22 cellular contexts compared by ENCODE assay signal in genomic region chr17:80807882-80808281, GRCh38.
DNase-seq lines count a peak whose midpoint lies in the region; TF ChIP-seq lines count a peak whose summit lies in the region.
"Had no signal": no experiment of that assay in that cellular context is flagged by ENCODE, and none has a peak within 500 bp of the region (broad histone marks: within the 10 kb centered on the region; RNA-seq: fewer than 3 reads in every experiment).

No MANE protein-coding gene starts in this region.

- no peak overlapping the region for H3K56ac ChIP-seq in H9 (ENCODE audit: insufficient read length, low read depth, low read length)

- H3K23me2 ChIP-seq in H9 (ENCODE audit: insufficient read length, low read depth, low read length, poor library complexity, severe bottlenecking), result no peaks in the 10 kb centered on the region

- no peak overlapping the region for H3K14ac ChIP-seq in H9 (ENCODE audit: insufficient read depth, low read length)

- H2AFZ ChIP-seq in H9 (ENCODE audit: low read length), result no peak overlapping the region

- no peak overlapping the region for H2BK5ac ChIP-seq in H9 (ENCODE audit: insufficient read length, low read length)

- DNase-seq in activated CD8-positive, alpha-beta memory T cell treated with anti-CD3 and anti-CD28 coated beads, Interleukin-2, amount 50 U/mL, for 48 hours, result peak; percentile 2
- DNase-seq in activated CD8-positive, alpha-beta memory T cell treated with anti-CD3 and anti-CD28 coated beads for 24 hours, result no peak
- DNase-seq in H9, result peak; percentile 5
- peak; percentile 52 for DNase-seq in coronary artery (ENCODE audit: low spot score)
- no peak for DNase-seq in substantia nigra (lab: John Stamatoyannopoulos, UW)
- no peak for DNase-seq in ureter (ENCODE audit: low spot score)
- DNase-seq: 8988T; ACHN; AML-193; BE2C; CD4-positive, alpha-beta T cell; CD8-positive, alpha-beta memory T cell; DMS 273 treated with DMSO at 0.1 percent for 48 hours; DMS79; EL; GDM1; GOT3; HCEC 1CT had no signal

- no peak overlapping the region for H3K27ac Mint-ChIP-seq in H9
- H3K27ac Mint-ChIP-seq: CD14-positive monocyte; CD4-positive, alpha-beta T cell had no signal

- H3K9me3 Mint-ChIP-seq in H9, result peaks cover 15 to 17% of the 10 kb centered on the region in 2 experiments

- H2BK15ac ChIP-seq in H9 (ENCODE audit: low read depth, low read length), result no peak overlapping the region

- TF ChIP-seq CTCF in H9 (conservative IDR thresholded peaks at IDR 0.05) (no peak), coronary artery (IDR thresholded peaks at IDR 0.05) (no peak)

- H4K8ac ChIP-seq in H9 (replicated peaks; ENCODE audit: insufficient read length, low read depth, low read length), result no peak overlapping the region

- H2BK12ac ChIP-seq in H9 (ENCODE audit: insufficient read length, low read depth, low read length), result no peak overlapping the region

- no peak overlapping the region for H3K4ac ChIP-seq in H9 (ENCODE audit: low read depth, low read length)

- H4K5ac ChIP-seq in H9 (ENCODE audit: insufficient read length, low read depth, low read length), result no peak overlapping the region

- no peak overlapping the region for H2AK5ac ChIP-seq in H9 (ENCODE audit: insufficient read length, low read length)

- H3K23ac ChIP-seq in H9 (ENCODE audit: insufficient read length, low read depth, low read length), result no peak overlapping the region

- H3K9ac ChIP-seq in H9 (ENCODE audit: extremely low read depth, insufficient read length, low read length), result no peak overlapping the region
- H3K9ac ChIP-seq: BLaER1 treated with 17β-estradiol and CSF1 and Interleukin-3, amounts not matched to agents 10 nM and 100 nM had no signal

- no peak overlapping the region for H3T11ph ChIP-seq in H9 (ENCODE audit: low read length)

- H3K27ac ChIP-seq in H9 (ENCODE audit: insufficient read length, low read depth, low read length) (no peak overlapping the region), coronary artery (no peak overlapping the region), substantia nigra (ENCODE audit: low read depth, low read length, poor library complexity, severe bottlenecking) (no peak overlapping the region)
- H3K27ac ChIP-seq: A549; BLaER1 treated with 17β-estradiol and CSF1 and Interleukin-3, amounts not matched to agents 10 nM and 100 nM had no signal

- H3K4me3 Mint-ChIP-seq in H9, result no peak overlapping the region
- H3K4me3 Mint-ChIP-seq: CD14-positive monocyte; CD4-positive, alpha-beta T cell; CD8-positive, alpha-beta memory T cell had no signal

- no peak overlapping the region for H2BK120ac ChIP-seq in H9 (ENCODE audit: low read depth, low read length, poor library complexity, severe bottlenecking)

- H3K79me1 ChIP-seq in H9 (ENCODE audit: insufficient read depth, low read depth, low read length, poor library complexity, severe bottlenecking), result no peaks in the 10 kb centered on the region

- H3K9me3 ChIP-seq in H9 (ENCODE audit: control insufficient read depth, low read depth, low read length), result no peaks in the 10 kb centered on the region
- H3K9me3 ChIP-seq: BE2C had no signal

- H3K27me3 Mint-ChIP-seq in H9 (ENCODE audit: low read depth), result no peaks in the 10 kb centered on the region
- H3K27me3 Mint-ChIP-seq: CD4-positive, alpha-beta T cell had no signal

- no peaks in the 10 kb centered on the region for H3K27me3 ChIP-seq in H9 (ENCODE audit: insufficient read depth, low read length)
- H3K27me3 ChIP-seq: BE2C had no signal

- no peak overlapping the region for H3K18ac ChIP-seq in H9 (ENCODE audit: insufficient read length, low read depth, low read length)

- WGBS in H9 (ENCODE audit: extremely low coverage, insufficient read length, low lambda C conversion rate), result no CpG with 5 or more reads among the region's 1 CpG

- H3K4me1 ChIP-seq in H9 (ENCODE audit: insufficient read depth, low read length), result no peaks in the 10 kb centered on the region
- H3K4me1 ChIP-seq: A549, BE2C had no signal

- H2BK20ac ChIP-seq in H9 (ENCODE audit: low read depth, low read length, poor library complexity, severe bottlenecking), result no peak overlapping the region

- H3K4me1 Mint-ChIP-seq in H9, result peaks cover 20 to 23% of the 10 kb centered on the region in 2 experiments

- no peaks in the 10 kb centered on the region for H4K20me1 ChIP-seq in H9 (ENCODE audit: control insufficient read depth, insufficient read depth, insufficient read length)

- H3K79me2 ChIP-seq in H9 (ENCODE audit: insufficient read depth, low read length), result no peaks in the 10 kb centered on the region

- H3K36me3 Mint-ChIP-seq in H9 (ENCODE audit: insufficient read depth in 1 of 3, low read depth in 3 of 3), result peaks cover 14 to 23% (median 18%) of the 10 kb centered on the region in 3 experiments

- H4K91ac ChIP-seq in H9 (ENCODE audit: insufficient read length, low read depth, low read length), result no peak overlapping the region

- no peak overlapping the region for H3K4me3 ChIP-seq in coronary artery
- H3K4me3 ChIP-seq: A549; BLaER1 treated with 17β-estradiol and CSF1 and Interleukin-3, amounts not matched to agents 10 nM and 100 nM; GM12878 had no signal

- H3K4me2 ChIP-seq in H9 (ENCODE audit: insufficient read depth, insufficient read length, low read length), result no peak overlapping the region
- H3K4me2 ChIP-seq: A549 had no signal

Comparison
In these comparisons a context has a peak if more than half of its experiments do, and no peak if none do; other contexts are left out.
1. DNase-seq: peak in activated CD8-positive, alpha-beta memory T cell treated with anti-CD3 and anti-CD28 coated beads, Interleukin-2, amount 50 U/mL, for 48 hours (single experiment), H9 (single experiment) and coronary artery (single experiment); none in activated CD8-positive, alpha-beta memory T cell treated with anti-CD3 and anti-CD28 coated beads for 24 hours (single experiment), substantia nigra (0 of 49) and ureter (single experiment).